In the genomic region with DNA sequence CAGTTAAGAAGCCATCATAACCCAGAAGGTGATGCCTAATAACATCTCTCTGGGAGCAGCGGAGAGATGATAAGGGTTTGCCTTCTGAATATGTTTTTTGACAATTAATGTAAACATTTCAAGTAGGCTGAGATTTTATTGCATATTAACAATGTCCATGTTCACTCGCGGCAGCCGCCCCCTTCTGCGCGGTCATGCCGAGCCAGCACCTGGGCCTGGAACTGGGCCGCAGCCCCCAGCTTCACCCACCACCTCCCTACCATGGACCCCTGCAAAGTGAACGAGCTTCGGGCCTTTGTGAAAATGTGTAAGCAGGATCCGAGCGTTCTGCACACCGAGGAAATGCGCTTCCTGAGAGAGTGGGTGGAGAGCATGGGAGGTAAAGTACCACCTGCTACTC, we compare ENCODE assay signal across 29 cellular contexts. TPM values are rescaled to one million over a fixed set of nuclear protein-coding genes. Genes with fewer than 3 reads are reported as not detected.
"Had no signal": no experiment of that assay in that cellular context is flagged by ENCODE, and none has a peak within 500 bp of the region (broad histone marks: within the 10 kb centered on the region; RNA-seq: fewer than 3 reads in every experiment).

No MANE protein-coding gene starts in this region.

- DNase-seq: stimulated activated CD4-positive, alpha-beta T cell treated with anti-CD3 and anti-CD28 coated beads, Interleukin-2, amount 100 ng/mL, for 48 hours; stimulated activated CD4-positive, alpha-beta T cell treated with anti-CD3 and anti-CD28 coated beads, Interleukin-4, amount 100 ng/mL, for 1 hour; stimulated activated CD4-positive, alpha-beta T cell treated with anti-CD3 and anti-CD28 coated beads, Interleukin-4, amount 100 ng/mL, for 24 hours; stimulated activated CD4-positive, alpha-beta T cell treated with anti-CD3 and anti-CD28 coated beads, Interleukin-4, amount 100 ng/mL, for 4 hours; stimulated activated CD8-positive, alpha-beta memory T cell treated with anti-CD3 and anti-CD28 coated beads, Interleukin-4, amount 100 ng/mL, for 48 hours; stimulated activated naive B cell treated with anti-CD40 and anti-IgM and Interleukin-4, amounts not matched to agents 10 μg/mL and 1 μg/mL and 100 μg/mL, for 72 hours; stimulated activated naive CD4-positive, alpha-beta T cell; stimulated activated naive CD4-positive, alpha-beta T cell treated with Interleukin-2 at 50 U/mL for 16 hours; stimulated activated naive CD8-positive, alpha-beta T cell treated with anti-CD3 and anti-CD28 coated beads, Interleukin-15, amount 100 ng/mL, for 72 hours; stimulated activated naive CD8-positive, alpha-beta T cell treated with anti-CD3 and anti-CD28 coated beads, Interleukin-15, Interleukin-2, amounts not matched to agents 100 U/mL and 50 U/mL, for 24 hours; stomach; substantia nigra; testis; thyroid gland; tibial artery; transverse colon; upper lobe of right lung; uterus had no signal

- H3K27me3 ChIP-seq: stomach, suprapubic skin, testis, thyroid gland, tibial artery, tibial nerve, transverse colon, upper lobe of left lung, upper lobe of right lung, uterus, vagina had no signal

- H3K4me1 ChIP-seq: testis, thyroid gland, tibial artery, tibial nerve, transverse colon, uterus, vagina had no signal

- H3K36me3 ChIP-seq: stomach, suprapubic skin, thoracic aorta, thyroid gland, tibial artery, tibial nerve, transverse colon, upper lobe of left lung, upper lobe of right lung, uterus, vagina had no signal

- H3K27ac ChIP-seq: stomach, suprapubic skin, testis, thoracic aorta, thyroid gland, tibial artery, tibial nerve, transverse colon, upper lobe of left lung, upper lobe of right lung, uterus, vagina had no signal

- ATAC-seq: stimulated activated effector memory CD8-positive, alpha-beta T cell treated with anti-CD3 and anti-CD28 coated beads, Interleukin-12 subunit alpha, Interleukin-12 subunit beta, amount 100 ng/mL, for 72 hours; stimulated activated memory B cell treated with anti-CD40 and anti-IgM and Interleukin-4, amounts not matched to agents 10 μg/mL and 1 μg/mL and 100 μg/mL, for 72 hours; stimulated activated naive B cell treated with anti-CD40 and anti-IgM and Interleukin-4, amounts not matched to agents 10 μg/mL and 1 μg/mL and 100 μg/mL, for 72 hours; stimulated activated naive CD8-positive, alpha-beta T cell treated with anti-CD3 and anti-CD28 coated beads, Interleukin-15, amount 100 ng/mL, for 72 hours; stimulated activated naive CD8-positive, alpha-beta T cell treated with anti-CD3 and anti-CD28 coated beads, Interleukin-15, Interleukin-2, amounts not matched to agents 100 U/mL and 50 U/mL, for 24 hours; upper lobe of right lung had no signal

- H3K9me3 ChIP-seq: stomach, suprapubic skin, testis, thoracic aorta, thyroid gland, tibial artery, tibial nerve, transverse colon, upper lobe of left lung, upper lobe of right lung, uterus, vagina had no signal

- FAIRE-seq: urothelium cell line had no signal

- H3K4me3 ChIP-seq: stomach, suprapubic skin, testis, thoracic aorta, thyroid gland, tibial artery, tibial nerve, transverse colon, upper lobe of left lung, upper lobe of right lung, uterus, vagina had no signal

RNA-seq across cellular contexts. Expression of a gene that starts 4.3 kb away (rescaled TPM):
- total RNA-seq: temporal lobe, testis, urinary bladder had no signal

RNA-seq across cellular contexts. Expression of a gene that starts 13.3 kb away (rescaled TPM):
- total RNA-seq: temporal lobe, urinary bladder had no signal

RNA-seq across cellular contexts. Expression of a gene that starts 25.1 kb away (rescaled TPM):
- total RNA-seq: stomach, temporal lobe, testis, thoracic aorta, thyroid gland, tibial nerve, transverse colon, upper lobe of right lung, ureter, urinary bladder, uterus had no signal
